11 cellular contexts compared by ENCODE assay signal in the genomic region with DNA sequence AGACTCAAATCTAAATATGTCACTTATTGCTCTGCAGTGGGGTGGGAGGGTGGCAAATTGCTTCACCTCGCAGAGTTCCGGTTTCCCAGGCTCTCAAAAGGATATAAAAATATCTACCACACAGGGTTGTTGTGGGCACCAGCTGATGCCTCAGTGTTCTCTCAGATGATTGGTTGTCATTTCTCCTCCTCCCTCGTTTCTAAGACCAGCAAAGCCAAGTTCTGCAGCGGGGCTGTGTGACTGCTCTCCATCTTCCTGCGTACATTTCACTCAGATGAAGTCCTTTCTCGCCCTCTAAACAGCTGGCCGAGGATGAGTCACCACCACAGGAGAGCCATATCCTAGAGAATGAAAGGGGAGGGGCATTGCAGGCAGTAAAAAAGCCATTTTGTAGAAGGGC. TPM values are rescaled to one million over a fixed set of nuclear protein-coding genes. Genes with fewer than 3 reads are reported as not detected.
DNase-seq lines count a peak whose midpoint lies in the region; ATAC-seq, FAIRE-seq and TF ChIP-seq lines count a peak whose summit lies in the region.
"Had no signal": no experiment of that assay in that cellular context is flagged by ENCODE, and none has a peak within 500 bp of the region (broad histone marks: within the 10 kb centered on the region; RNA-seq: fewer than 3 reads in every experiment).

No MANE protein-coding gene starts in this region.

- no peak overlapping the region for H3K4me3 ChIP-seq in astrocyte of the spinal cord (ENCODE audit: low read depth, low read length)
- H3K4me3 ChIP-seq in osteoblast (ENCODE audit: insufficient read depth, low read length), result peak overlapping the region; percentile 1
- H3K4me3 ChIP-seq: skin epidermis had no signal

- no peaks in the 10 kb centered on the region for H3K36me3 ChIP-seq in osteoblast (ENCODE audit: insufficient read depth, low read length)

- H3K27ac Mint-ChIP-seq in T-helper 17 cell, result no peak overlapping the region

- H3K9me3 ChIP-seq in osteoblast (ENCODE audit: low read depth, low read length) (no peaks in the 10 kb centered on the region), T-helper 17 cell (ENCODE audit: control insufficient read depth, low read length, poor library complexity, severe bottlenecking) (no peaks in the 10 kb centered on the region)

- H3K27ac ChIP-seq in osteoblast (ENCODE audit: low read depth, low read length), result no peak overlapping the region
- H3K27ac ChIP-seq: skin epidermis had no signal

- in situ Hi-C loops in astrocyte of the spinal cord (cut with HindIII; ENCODE audit: low sequenced_read_pairs), result no loop called here

- FAIRE-seq in D721Med (lab: Jason Lieb, UNC), result no peak

- H3K4me3 Mint-ChIP-seq in T-helper 17 cell, result no peak overlapping the region

- peak overlapping the region; percentile 41 for H3K4me2 ChIP-seq in osteoblast (ENCODE audit: insufficient read depth, low read length)

- peaks cover 23% of the 10 kb centered on the region for H3K27me3 ChIP-seq in osteoblast (ENCODE audit: insufficient read depth, low read length)

- H3K36me3 Mint-ChIP-seq in T-helper 17 cell (ENCODE audit: low read depth), result peaks cover 2% of the 10 kb centered on the region

- no peaks in the 10 kb centered on the region for H4K20me1 ChIP-seq in osteoblast (ENCODE audit: insufficient read depth, low read length)

- ATAC-seq in GM21515 (IDR thresholded peaks at IDR 0.05; ENCODE audit: unreplicated experiment), result no peak
- no peak for ATAC-seq in T-helper 17 cell

- no peak for TF ChIP-seq CTCF in astrocyte of the spinal cord (IDR thresholded peaks at IDR 0.05; ENCODE audit: low read depth, low read length)
- no peak for TF ChIP-seq CTCF in osteoblast (IDR thresholded peaks at IDR 0.05; ENCODE audit: extremely low read depth, low read depth, low read length)
- no peak for TF ChIP-seq CTCF in D721Med (IDR thresholded peaks at IDR 0.05; ENCODE audit: insufficient read depth, missing control alignments)

- H2AFZ ChIP-seq in osteoblast (ENCODE audit: low read length), result peak overlapping the region; percentile 36

- peaks cover 25% of the 10 kb centered on the region for H3K27me3 Mint-ChIP-seq in T-helper 17 cell

- H3K4me1 Mint-ChIP-seq in T-helper 17 cell, result peaks cover 9% of the 10 kb centered on the region

- H3K4me1 ChIP-seq in osteoblast (ENCODE audit: insufficient read depth, low read length), result peaks cover 4% of the 10 kb centered on the region

- peak; percentile 22 for DNase-seq in NCI-H345 (lab: John Stamatoyannopoulos, UW)
- no peak for DNase-seq in NCI-H345 treated with DMSO at 0.1 percent for 48 hours (lab: John Stamatoyannopoulos, UW; ENCODE audit: unreplicated experiment)
- DNase-seq in MV-4-11 (lab: John Stamatoyannopoulos, UW), result peak; percentile 94
- peak; percentile 73 for DNase-seq in astrocyte of the spinal cord (ENCODE audit: low read depth, low spot score)
- no peak for DNase-seq in osteoblast (ENCODE audit: insufficient read length, low spot score, missing footprints)
- no peak for DNase-seq in T-helper 17 cell
- no peak for DNase-seq in D721Med (ENCODE audit: insufficient read length, low spot score)
- DNase-seq: activated CD8-positive, alpha-beta memory T cell treated with anti-CD3 and anti-CD28 coated beads, Interleukin-2, amount 50 U/mL, for 48 hours; NCI-H1930 had no signal

- H3K79me2 ChIP-seq in osteoblast (ENCODE audit: insufficient read depth, low read length), result no peaks in the 10 kb centered on the region

RNA-seq across cellular contexts. Expression of gene VWA5B1, which starts 35.0 kb away (rescaled TPM):
- total RNA-seq in osteoblast, result not detected in 2 replicates
- under 1 TPM; 0.13 to 0.15 TPM for total RNA-seq in T-helper 17 cell

Comparison
In these comparisons a context has a peak if more than half of its experiments do, and no peak if none do; other contexts are left out.
1. DNase-seq: peak in NCI-H345 (single experiment), MV-4-11 (single experiment) and astrocyte of the spinal cord (single experiment); none in NCI-H345 treated with DMSO at 0.1 percent for 48 hours (single experiment), osteoblast (single experiment), T-helper 17 cell (0 of 3) and D721Med (single experiment).